8 cellular contexts compared by ENCODE assay signal in the genomic region with DNA sequence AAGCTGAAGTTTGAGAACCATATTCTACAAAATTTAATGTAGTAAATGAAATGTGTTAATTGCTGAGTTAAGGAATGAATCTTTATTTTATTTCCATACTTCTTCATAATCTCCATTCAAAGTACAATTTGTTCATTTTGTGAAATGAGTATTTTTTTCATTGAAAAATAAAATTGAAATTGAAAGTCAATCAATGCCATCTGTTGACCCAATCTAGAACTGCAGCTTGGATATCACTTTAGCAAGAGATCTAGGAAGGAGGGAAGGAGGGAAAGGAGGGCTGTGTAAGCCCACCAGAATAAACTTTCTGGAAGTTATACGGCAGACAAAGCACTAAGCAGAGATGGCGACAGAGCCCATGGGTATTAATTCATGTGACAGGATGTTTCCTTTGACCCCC.
DNase-seq lines count a peak whose midpoint lies in the region; ATAC-seq and TF ChIP-seq lines count a peak whose summit lies in the region.

No MANE protein-coding gene starts in this region.

- intact Hi-C loops in left ventricle myocardium inferior (cut with micrococcal nuclease): no loop called here
- intact Hi-C loops in Right ventricle myocardium inferior (cut with DNase I): no loop called here
- intact Hi-C loops in upper lobe of right lung (cut with DNase I): loop anchor here (10.0 kb wide), 1 partner anchor 209 kb away; no protein-coding TSS in a partner anchor

- H3K9me3 ChIP-seq in left ventricle myocardium inferior (replicated peaks): peaks cover 4% of the 10 kb centered on the region
- no peaks in the 10 kb centered on the region for H3K9me3 ChIP-seq in Peyer's patch
- H3K9me3 ChIP-seq in upper lobe of right lung: no peaks in the 10 kb centered on the region

- DNase-seq in left ventricle myocardium inferior (no peak), Right ventricle myocardium inferior (ENCODE audit: missing footprints) (no peak), Peyer's patch (no peak), globus pallidus (ENCODE audit: low spot score) (peak; percentile 11), upper lobe of right lung (no peak), HuH-7.5 (ENCODE audit: low spot score) (no peak)

- ATAC-seq in Right ventricle myocardium inferior (no peak), upper lobe of right lung (no peak), HG02870 (IDR thresholded peaks at IDR 0.05; ENCODE audit: unreplicated experiment) (no peak), HG03457 (IDR thresholded peaks at IDR 0.05; ENCODE audit: unreplicated experiment) (no peak)

- H3K4me1 ChIP-seq in left ventricle myocardium inferior (peaks cover 3% of the 10 kb centered on the region), Peyer's patch (no peaks in the 10 kb centered on the region), upper lobe of right lung (no peaks in the 10 kb centered on the region)

- no peak overlapping the region for H3K27ac ChIP-seq in left ventricle myocardium inferior (replicated peaks)
- H3K27ac ChIP-seq in Peyer's patch: no peak overlapping the region
- H3K27ac ChIP-seq in upper lobe of right lung: no peak overlapping the region

- no peak for TF ChIP-seq POLR2A in Peyer's patch (IDR thresholded peaks at IDR 0.05)

- no peak overlapping the region for H3K4me3 ChIP-seq in left ventricle myocardium inferior
- no peak overlapping the region for H3K4me3 ChIP-seq in Peyer's patch
- no peak overlapping the region for H3K4me3 ChIP-seq in upper lobe of right lung

- no peaks in the 10 kb centered on the region for H3K27me3 ChIP-seq in left ventricle myocardium inferior (ENCODE audit: low read depth)
- no peaks in the 10 kb centered on the region for H3K27me3 ChIP-seq in Peyer's patch
- no peaks in the 10 kb centered on the region for H3K27me3 ChIP-seq in upper lobe of right lung

- no peaks in the 10 kb centered on the region for H3K36me3 ChIP-seq in left ventricle myocardium inferior
- no peaks in the 10 kb centered on the region for H3K36me3 ChIP-seq in Peyer's patch
- no peaks in the 10 kb centered on the region for H3K36me3 ChIP-seq in upper lobe of right lung

- TF ChIP-seq CTCF in left ventricle myocardium inferior (IDR thresholded peaks at IDR 0.05; ENCODE audit: borderline replicate concordance) (peak; percentile 57), Peyer's patch (IDR thresholded peaks at IDR 0.05) (peak in 4 of 6 experiments; percentile 7 to 42 (median 34)), upper lobe of right lung (IDR thresholded peaks at IDR 0.05) (peak; percentile 48)
